Comparison of ENCODE assay signal across 14 cellular contexts in the genomic region with DNA sequence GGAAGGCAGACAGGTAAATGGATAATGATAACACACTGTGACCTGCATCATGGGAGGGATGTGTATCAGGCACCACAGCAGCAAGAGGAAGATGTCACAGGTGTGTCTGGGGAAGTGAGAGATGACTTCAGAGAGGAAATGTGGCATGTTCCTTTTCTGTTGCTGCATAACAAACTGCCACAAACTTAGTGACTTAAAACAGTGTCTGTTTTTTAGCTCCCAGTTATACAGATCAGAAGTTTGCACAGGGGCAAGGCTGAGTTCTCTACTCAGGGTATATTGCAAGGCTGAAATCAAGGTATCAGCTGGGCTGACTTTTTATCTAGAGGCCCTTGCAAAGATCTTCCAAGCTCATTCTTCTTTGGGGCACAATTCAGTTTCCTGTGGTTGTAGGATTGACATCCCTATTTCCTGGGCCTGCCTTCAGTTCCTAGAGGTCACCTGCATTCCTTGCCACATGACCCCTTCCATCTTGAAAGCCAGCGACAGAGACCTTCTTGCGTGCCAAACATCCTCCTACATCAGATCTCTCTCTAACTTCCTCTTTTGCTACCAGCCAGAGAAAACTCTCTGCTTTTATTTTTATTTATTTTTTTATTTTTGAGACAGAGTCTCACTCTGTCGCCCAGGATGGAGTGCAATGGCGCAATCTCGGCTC. TPM values are rescaled to one million over a fixed set of nuclear protein-coding genes. Genes with fewer than 3 reads are reported as not detected.
A peak's percentile ranks its signal among the peaks of the same experiment; 100 is the strongest.
DNase-seq lines count a peak whose midpoint lies in the region; ATAC-seq and TF ChIP-seq lines count a peak whose summit lies in the region.
"Had no signal": no experiment of that assay in that cellular context is flagged by ENCODE, and none has a peak within 500 bp of the region (broad histone marks: within the 10 kb centered on the region; RNA-seq: fewer than 3 reads in every experiment).

No MANE protein-coding gene starts in this region.

- H3K9me3 ChIP-seq in BLaER1 (no peaks in the 10 kb centered on the region), aorta (ENCODE audit: control insufficient read depth, low read length) (no peaks in the 10 kb centered on the region)

- WGBS in aorta, 2 donors: 81 to 83% methylated on average over 5 of the region's 5 CpGs

- TF ChIP-seq CTCF in HFFc6 (IDR thresholded peaks at IDR 0.05): no peak

- intact Hi-C loops in aorta (cut with DNase I): loop anchor here in 1 of 2 donors (2.0 kb wide), 1 partner anchor 17 kb away; no protein-coding TSS in a partner anchor

- peak overlapping the region; percentile 89 for H3K4me2 ChIP-seq in BLaER1

- H3K36me3 ChIP-seq in BLaER1: peaks cover 3% of the 10 kb centered on the region; the same call in 1 of the 2 replicates
- H3K36me3 ChIP-seq in aorta (ENCODE audit: control insufficient read depth in 1 of 2, insufficient read depth in 2 of 2, low read length in 1 of 2): no peaks in the 10 kb centered on the region

- H3K27me3 ChIP-seq in BLaER1 (no peaks in the 10 kb centered on the region), aorta (ENCODE audit: control insufficient read depth in 1 of 2, insufficient read depth in 2 of 2, low read length in 1 of 2) (no peaks in the 10 kb centered on the region)

- peak overlapping the region; percentile 99 for H3K27ac Mint-ChIP-seq in central memory CD8-positive, alpha-beta T cell (ENCODE audit: low read depth)
- H3K27ac Mint-ChIP-seq in HFFc6: no peak overlapping the region

- ATAC-seq in HG02852 (IDR thresholded peaks at IDR 0.05; ENCODE audit: unreplicated experiment) (peak; percentile 15), HG03439 (IDR thresholded peaks at IDR 0.05; ENCODE audit: unreplicated experiment) (no peak), aorta (ENCODE audit: low FRiP score) (no peak)
- no peak for ATAC-seq in central memory CD8-positive, alpha-beta T cell (replicated peaks; ENCODE audit: extremely low read depth, poor library complexity, severe bottlenecking)

- no peaks in the 10 kb centered on the region for H3K9me3 Mint-ChIP-seq in central memory CD8-positive, alpha-beta T cell
- H3K9me3 Mint-ChIP-seq in HFFc6: no peaks in the 10 kb centered on the region

- peaks cover 22% of the 10 kb centered on the region for H4K20me1 ChIP-seq in BLaER1

- peaks cover 28% of the 10 kb centered on the region for H3K36me3 Mint-ChIP-seq in central memory CD8-positive, alpha-beta T cell (ENCODE audit: insufficient read depth)
- peaks cover 7% of the 10 kb centered on the region for H3K36me3 Mint-ChIP-seq in HFFc6 (ENCODE audit: low read depth)

- peaks cover 51% of the 10 kb centered on the region for H3K4me1 ChIP-seq in BLaER1
- peaks cover 6 to 7% of the 10 kb centered on the region in 2 donors for H3K4me1 ChIP-seq in aorta (ENCODE audit: control insufficient read depth in 1 of 2, insufficient read depth in 2 of 2, low read length in 2 of 2)

- no peaks in the 10 kb centered on the region for H3K27me3 Mint-ChIP-seq in central memory CD8-positive, alpha-beta T cell
- peaks cover 3% of the 10 kb centered on the region for H3K27me3 Mint-ChIP-seq in HFFc6 (ENCODE audit: insufficient read depth)

- H3K27ac ChIP-seq in BLaER1 (no peak overlapping the region), aorta (ENCODE audit: low read depth in 1 of 2, low read length in 2 of 2) (no peak overlapping the region)

- H3K4me3 ChIP-seq in BLaER1: no peak overlapping the region
- no peak overlapping the region for H3K4me3 ChIP-seq in aorta (ENCODE audit: low read length in 2 of 2)

- H3K9ac ChIP-seq in BLaER1: no peak overlapping the region

- no peak overlapping the region for H3K4me3 Mint-ChIP-seq in central memory CD8-positive, alpha-beta T cell
- H3K4me3 Mint-ChIP-seq in HFFc6: no peak overlapping the region

- peak; percentile 85 for DNase-seq in OCI-M1 (lab: John Stamatoyannopoulos, UW)
- no peak for DNase-seq in central memory CD8-positive, alpha-beta T cell (ENCODE audit: low spot score in 2 of 2)
- DNase-seq in HFFc6: no peak
- DNase-seq in aorta: no peak
- DNase-seq in GM19238 (ENCODE audit: insufficient read length, low spot score): no peak
- DNase-seq: activated CD4-positive, CD25-positive, alpha-beta regulatory T cell treated with anti-CD3 and anti-CD28 coated beads, Interleukin-2, amount 50 U/mL, for 72 hours; C1 segment of cervical spinal cord; H7; mammary epithelial cell had no signal

- peaks cover 45% of the 10 kb centered on the region for H3K4me1 Mint-ChIP-seq in central memory CD8-positive, alpha-beta T cell
- H3K4me1 Mint-ChIP-seq in HFFc6 (ENCODE audit: low read depth): peaks cover 48% of the 10 kb centered on the region

RNA-seq across cellular contexts. Expression of gene MAP3K2, which starts 2.1 kb away (rescaled TPM):
- 10 to 100 TPM; 38.5 to 44.2 (median 40.1) TPM for total RNA-seq in HFFc6 (2021; fragmentation: NEBNext Ultra II Directional; extraction: Animal tissue kit (Norgen Biotek cat#: 25700))
- total RNA-seq in aorta: 10 to 100 TPM; 67.6 to 79.3 TPM
- 10 to 100 TPM in 1 of 2 donors, 1 to 10 TPM in 1; 6.6 to 13.5 TPM for polyA plus RNA-seq in aorta

RNA-seq across cellular contexts. Expression of gene PROC, which starts 28.3 kb away (rescaled TPM):
- total RNA-seq in HFFc6 (2021; fragmentation: NEBNext Ultra II Directional; extraction: Animal tissue kit (Norgen Biotek cat#: 25700)): not detected
- under 1 TPM in 1 of 2 donors, not detected in 1; 0.58 TPM for total RNA-seq in aorta
- under 1 TPM; 0.26 to 0.50 TPM for polyA plus RNA-seq in aorta
- total RNA-seq: cardiac septum, glomerular endothelial cell had no signal
